In the genomic region with DNA sequence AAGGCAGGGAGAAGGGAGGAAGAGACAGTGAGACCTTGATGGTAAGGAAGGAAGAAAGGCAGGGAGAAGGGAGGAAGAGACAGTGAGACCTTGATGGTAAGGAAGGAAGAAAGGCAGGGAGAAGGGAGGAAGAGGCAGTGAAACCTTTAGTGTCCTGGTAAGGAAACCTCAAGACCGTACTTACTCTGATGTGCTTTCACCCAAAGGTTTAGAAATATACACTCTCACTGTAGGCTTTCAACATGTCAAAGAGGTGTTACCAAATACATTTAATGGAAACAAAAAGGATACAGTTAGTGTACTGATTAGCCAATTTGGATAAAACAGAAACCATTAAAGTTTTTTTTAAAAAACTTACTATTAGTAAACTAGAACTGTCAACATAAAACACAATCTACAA, we compare ENCODE assay signal across 1 cellular context. TPM values are rescaled to one million over a fixed set of nuclear protein-coding genes. Genes with fewer than 3 reads are reported as not detected.
"Had no signal": no experiment of that assay in that cellular context is flagged by ENCODE, and none has a peak within 500 bp of the region (broad histone marks: within the 10 kb centered on the region; RNA-seq: fewer than 3 reads in every experiment).

No MANE protein-coding gene starts in this region.

RNA-seq across cellular contexts. Expression of a gene that starts 7.1 kb away (rescaled TPM):
- total RNA-seq: gastrocnemius medialis had no signal
